1 cellular context compared by ENCODE assay signal in the genomic region with DNA sequence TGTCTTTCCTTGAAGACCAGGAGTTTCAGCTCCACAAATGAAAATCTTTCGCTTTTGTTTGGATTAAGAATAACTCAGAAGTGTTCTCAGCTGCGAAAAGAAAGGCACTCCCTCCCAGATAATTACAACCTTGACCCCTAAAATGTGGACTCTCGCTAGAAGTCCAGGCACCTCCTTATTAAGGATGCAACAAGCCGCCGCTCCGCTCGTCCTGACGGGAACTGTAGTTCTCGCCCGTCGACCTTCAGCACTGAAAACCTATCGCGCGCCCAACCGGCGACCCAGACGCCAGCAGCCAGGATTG.
TF ChIP-seq lines count a peak whose summit lies in the region.

No MANE protein-coding gene starts in this region.

TF ChIP-seq in H1, 55 proteins besides CTCF, POLR2A, EP300 and RAD21 (continued from another document):
- no peak for TF ChIP-seq TAF7 (optimal IDR thresholded peaks at IDR 0.05; ENCODE audit: borderline replicate concordance, low read depth, low read length)
- peak; percentile 21; the same call in 1 of the 2 replicates for TF ChIP-seq YY1 (IDR thresholded peaks at IDR 0.05; ENCODE audit: low read depth, low read length)
- no peak for TF ChIP-seq CBX8 (IDR thresholded peaks at IDR 0.05; ENCODE audit: borderline replicate concordance, low read depth, low read length)
- TF ChIP-seq CEBPB (IDR thresholded peaks at IDR 0.05; ENCODE audit: low read depth, low read length), result no peak
- TF ChIP-seq CBX5 (IDR thresholded peaks at IDR 0.05; ENCODE audit: low read depth, low read length), result no peak
- TF ChIP-seq, protein P1, sequence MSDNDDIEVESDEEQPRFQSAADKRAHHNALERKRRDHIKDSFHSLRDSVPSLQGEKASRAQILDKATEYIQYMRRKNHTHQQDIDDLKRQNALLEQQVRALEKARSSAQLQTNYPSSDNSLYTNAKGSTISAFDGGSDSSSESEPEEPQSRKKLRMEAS (IDR thresholded peaks at IDR 0.05), result no peak
- TF ChIP-seq SIX5 (IDR thresholded peaks at IDR 0.05; ENCODE audit: low read depth, low read length), result peak; percentile 50; the same call in 1 of the 2 replicates
- TF ChIP-seq EGR1 (IDR thresholded peaks at IDR 0.05; ENCODE audit: borderline replicate concordance, low read depth, low read length), result no peak
- no peak for TF ChIP-seq SP4 (IDR thresholded peaks at IDR 0.05; ENCODE audit: low read length)
